In genomic region chr5:154380263-154380662, GRCh38 we compare ENCODE assay signal across 15 cellular contexts.
DNase-seq lines count a peak whose midpoint lies in the region; ATAC-seq and TF ChIP-seq lines count a peak whose summit lies in the region.
"Had no signal": no experiment of that assay in that cellular context is flagged by ENCODE, and none has a peak within 500 bp of the region (broad histone marks: within the 10 kb centered on the region; RNA-seq: fewer than 3 reads in every experiment).

No MANE protein-coding gene starts in this region.

- H3K4me1 Mint-ChIP-seq in stimulated activated effector memory CD8-positive, alpha-beta T cell treated with anti-CD3 and anti-CD28 coated beads, Interleukin-12 subunit alpha, Interleukin-12 subunit beta, amount 100 ng/mL, for 72 hours = peaks cover 23% of the 10 kb centered on the region

- H3K4me3 ChIP-seq in astrocyte of the spinal cord (ENCODE audit: low read depth, low read length) (no peak overlapping the region), lower leg skin (ENCODE audit: low read depth, poor library complexity, severe bottlenecking) (no peak overlapping the region)
- H3K4me3 ChIP-seq: GM23338 had no signal

- TF ChIP-seq CTCF in astrocyte of the spinal cord (IDR thresholded peaks at IDR 0.05; ENCODE audit: low read depth, low read length) (no peak), lower leg skin (IDR thresholded peaks at IDR 0.05) (no peak)

- peaks cover 4% of the 10 kb centered on the region for H3K9me3 Mint-ChIP-seq in stimulated activated effector memory CD8-positive, alpha-beta T cell treated with anti-CD3 and anti-CD28 coated beads, Interleukin-12 subunit alpha, Interleukin-12 subunit beta, amount 100 ng/mL, for 72 hours
- H3K9me3 Mint-ChIP-seq: CD4-positive, alpha-beta T cell; GM23338 had no signal

- in situ Hi-C loops in astrocyte of the spinal cord (cut with HindIII; ENCODE audit: low sequenced_read_pairs) = no loop called here

- no peak overlapping the region for H3K4me3 Mint-ChIP-seq in stimulated activated effector memory CD8-positive, alpha-beta T cell treated with anti-CD3 and anti-CD28 coated beads, Interleukin-12 subunit alpha, Interleukin-12 subunit beta, amount 100 ng/mL, for 72 hours
- H3K4me3 Mint-ChIP-seq: CD4-positive, alpha-beta T cell; GM23338 had no signal

- TF ChIP-seq POLR2A in lower leg skin (IDR thresholded peaks at IDR 0.05) = no peak

- H3K36me3 Mint-ChIP-seq in stimulated activated effector memory CD8-positive, alpha-beta T cell treated with anti-CD3 and anti-CD28 coated beads, Interleukin-12 subunit alpha, Interleukin-12 subunit beta, amount 100 ng/mL, for 72 hours = peaks cover 48% of the 10 kb centered on the region

- ATAC-seq in stimulated activated effector memory CD8-positive, alpha-beta T cell treated with anti-CD3 and anti-CD28 coated beads, Interleukin-12 subunit alpha, Interleukin-12 subunit beta, amount 100 ng/mL, for 72 hours = no peak
- no peak for ATAC-seq in GM19023 (IDR thresholded peaks at IDR 0.05; ENCODE audit: unreplicated experiment)
- ATAC-seq: GM23338 had no signal

- WGBS in lower leg skin, 2 donors = 92 to 94% methylated on average over 12 of the region's 12 CpGs

- intact Hi-C loops in lower leg skin (cut with DNase I; ENCODE audit: low total_unique reads) = no loop called here

- DNase-seq in DMS79 (lab: John Stamatoyannopoulos, UW) (peak; percentile 18), NCI-H510A (lab: John Stamatoyannopoulos, UW) (peak; percentile 30), astrocyte of the spinal cord (ENCODE audit: low read depth, low spot score) (peak; percentile 79), lower leg skin (ENCODE audit: low spot score in 2 of 2) (no peak), NCI-H146 treated with DMSO at 0.1 percent for 48 hours (lab: John Stamatoyannopoulos, UW; ENCODE audit: unreplicated experiment) (no peak)
- no peak for DNase-seq in stimulated activated effector memory CD8-positive, alpha-beta T cell treated with anti-CD3 and anti-CD28 coated beads, Interleukin-12 subunit alpha, Interleukin-12 subunit beta, amount 100 ng/mL, for 72 hours (ENCODE audit: low spot score in 2 of 2)
- DNase-seq: ACHN; C1 segment of cervical spinal cord; Calu3; CD4-positive, alpha-beta T cell; DMS 273 treated with DMSO at 0.1 percent for 48 hours; EL; H7 had no signal

- peak overlapping the region; percentile 11 for H3K27ac Mint-ChIP-seq in stimulated activated effector memory CD8-positive, alpha-beta T cell treated with anti-CD3 and anti-CD28 coated beads, Interleukin-12 subunit alpha, Interleukin-12 subunit beta, amount 100 ng/mL, for 72 hours
- H3K27ac Mint-ChIP-seq: CD4-positive, alpha-beta T cell; GM23338 had no signal

Comparison
In these comparisons a context has a peak if more than half of its experiments do, and no peak if none do; other contexts are left out.
1. DNase-seq: peak in DMS79 (single experiment), NCI-H510A (single experiment) and astrocyte of the spinal cord (single experiment); none in stimulated activated effector memory CD8-positive, alpha-beta T cell treated with anti-CD3 and anti-CD28 coated beads, Interleukin-12 subunit alpha, Interleukin-12 subunit beta, amount 100 ng/mL, for 72 hours (0 of 2), lower leg skin (0 of 2) and NCI-H146 treated with DMSO at 0.1 percent for 48 hours (single experiment).